Comparison of ENCODE assay signal across 20 cellular contexts in the genomic region with DNA sequence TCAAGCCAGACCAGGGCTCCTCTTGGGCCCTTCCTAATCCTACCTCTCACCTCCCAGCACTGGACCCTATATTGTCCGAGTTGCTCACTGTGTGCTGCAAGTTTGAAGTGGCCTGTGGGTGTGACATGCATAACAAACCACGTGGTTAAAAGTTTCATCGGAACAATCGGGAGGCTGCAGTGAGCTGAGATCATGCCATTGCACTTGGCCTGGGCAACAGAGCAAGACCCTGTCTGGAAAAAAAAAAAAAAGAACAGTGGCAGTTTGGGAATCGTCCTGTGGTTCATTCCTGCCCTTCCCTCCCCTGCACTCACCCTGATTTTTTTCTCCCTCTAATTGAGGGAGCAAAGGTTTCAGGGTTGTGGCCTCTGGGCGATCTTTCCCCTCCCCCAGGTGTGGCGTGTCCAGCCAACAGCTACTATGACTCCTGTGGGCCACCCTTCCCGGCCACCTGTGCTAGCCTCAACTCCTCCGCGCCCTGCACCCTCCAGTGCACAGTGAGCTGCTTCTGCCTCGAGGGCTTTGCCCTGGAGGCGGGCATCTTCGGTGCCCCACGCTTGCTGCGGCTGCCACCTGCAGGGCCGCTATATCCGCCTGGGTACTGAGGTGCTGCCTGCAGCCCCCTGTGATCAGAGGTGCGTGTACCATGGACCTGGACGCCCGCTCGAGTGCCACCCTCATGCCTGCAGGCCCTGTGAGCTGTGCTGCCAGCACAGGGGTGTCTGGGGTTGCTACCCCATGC. TPM values are rescaled to one million over a fixed set of nuclear protein-coding genes. Genes with fewer than 3 reads are reported as not detected.
A peak's percentile ranks its signal among the peaks of the same experiment; 100 is the strongest.
DNase-seq lines count a peak whose midpoint lies in the region; ATAC-seq and TF ChIP-seq lines count a peak whose summit lies in the region.
"Had no signal": no experiment of that assay in that cellular context is flagged by ENCODE, and none has a peak within 500 bp of the region (broad histone marks: within the 10 kb centered on the region; RNA-seq: fewer than 3 reads in every experiment).

No MANE protein-coding gene starts in this region.

- no peak for TF ChIP-seq CTCF in type B pancreatic cell (conservative IDR thresholded peaks at IDR 0.05)

- DNase-seq in Karpas-422 (peak; percentile 60), type B pancreatic cell (ENCODE audit: extremely low spot score, unreplicated experiment) (no peak), amniotic stem cell (lab: John Stamatoyannopoulos, UW) (no peak), NCI-H1417 (lab: John Stamatoyannopoulos, UW) (no peak)
- no peak for DNase-seq in naive thymus-derived CD4-positive, alpha-beta T cell
- DNase-seq: CD8-positive, alpha-beta T cell; KG1; NCI-H1048; NCI-H146; NCI-H2081; NCI-H748 treated with DMSO at 0.1 percent for 48 hours had no signal

- H2AFZ ChIP-seq in Karpas-422 (ENCODE audit: low read length) = no peak overlapping the region
- H2AFZ ChIP-seq: GM23338 had no signal

- peaks cover 7% of the 10 kb centered on the region for H3K4me1 ChIP-seq in Karpas-422 (ENCODE audit: low read length)
- no peaks in the 10 kb centered on the region for H3K4me1 ChIP-seq in naive thymus-derived CD4-positive, alpha-beta T cell (ENCODE audit: control insufficient read depth in 2 of 2, insufficient read depth in 2 of 2, low read length in 2 of 2)
- H3K4me1 ChIP-seq: BE2C had no signal

- POLR2A ChIA-PET in naive thymus-derived CD4-positive, alpha-beta T cell (lab: Charles Lee) = no interaction called here

- H3K9ac ChIP-seq in Karpas-422 (ENCODE audit: low read length) = no peak overlapping the region

- H3K27me3 ChIP-seq in Karpas-422 (ENCODE audit: low read length) = no peaks in the 10 kb centered on the region
- no peaks in the 10 kb centered on the region for H3K27me3 ChIP-seq in naive thymus-derived CD4-positive, alpha-beta T cell (ENCODE audit: control insufficient read depth in 2 of 2, insufficient read depth in 2 of 2, low read length in 2 of 2)
- H3K27me3 ChIP-seq: BE2C had no signal

- H3K4me2 ChIP-seq in Karpas-422 (ENCODE audit: low read depth, low read length, poor library complexity, severe bottlenecking) = no peak overlapping the region
- H3K4me2 ChIP-seq: GM23338 had no signal

- peak; percentile 8 for ATAC-seq in naive thymus-derived CD4-positive, alpha-beta T cell
- no peak for ATAC-seq in GM19328 (IDR thresholded peaks at IDR 0.05; ENCODE audit: unreplicated experiment)
- ATAC-seq: CD8-positive, alpha-beta T cell; GM23338 had no signal

- no peaks in the 10 kb centered on the region for H3K9me3 ChIP-seq in Karpas-422 (ENCODE audit: low read length)
- no peaks in the 10 kb centered on the region for H3K9me3 ChIP-seq in naive thymus-derived CD4-positive, alpha-beta T cell (ENCODE audit: control insufficient read depth in 2 of 3, low read length in 3 of 3)
- H3K9me3 ChIP-seq: BE2C had no signal

- H4K20me1 ChIP-seq in Karpas-422 (ENCODE audit: insufficient read depth, low read depth, low read length) = no peaks in the 10 kb centered on the region

- H3K79me2 ChIP-seq in Karpas-422 (ENCODE audit: low read length) = no peaks in the 10 kb centered on the region

- H3K27me3 Mint-ChIP-seq in naive thymus-derived CD4-positive, alpha-beta T cell = no peaks in the 10 kb centered on the region
- H3K27me3 Mint-ChIP-seq in type B pancreatic cell = no peaks in the 10 kb centered on the region

- no peak overlapping the region for H3K27ac Mint-ChIP-seq in naive thymus-derived CD4-positive, alpha-beta T cell
- peak overlapping the region; percentile 70 for H3K27ac Mint-ChIP-seq in type B pancreatic cell
- H3K27ac Mint-ChIP-seq: CD8-positive, alpha-beta T cell; GM23338 had no signal

- H3K4me3 Mint-ChIP-seq in naive thymus-derived CD4-positive, alpha-beta T cell = no peak overlapping the region
- H3K4me3 Mint-ChIP-seq in type B pancreatic cell = no peak overlapping the region
- H3K4me3 Mint-ChIP-seq: CD8-positive, alpha-beta T cell; GM23338 had no signal

- H3K27ac ChIP-seq in Karpas-422 (ENCODE audit: low read length) (no peak overlapping the region), cingulate gyrus (ENCODE audit: low read depth, low read length) (peak overlapping the region; percentile 47)
- H3K27ac ChIP-seq in naive thymus-derived CD4-positive, alpha-beta T cell (ENCODE audit: low read depth, low read length) = no peak overlapping the region
- H3K27ac ChIP-seq: SK-N-MC had no signal

- intact Hi-C loops in naive thymus-derived CD4-positive, alpha-beta T cell (cut with micrococcal nuclease) = loop anchor here in 1 of 2 donors (10.0 kb wide), 1 partner anchor 55 kb away; the partner anchor contains the start of gene HPN

- CTCF ChIA-PET in naive thymus-derived CD4-positive, alpha-beta T cell (lab: Charles Lee) = no interaction called here

- H3K36me3 Mint-ChIP-seq in naive thymus-derived CD4-positive, alpha-beta T cell = no peaks in the 10 kb centered on the region
- no peaks in the 10 kb centered on the region for H3K36me3 Mint-ChIP-seq in type B pancreatic cell
- H3K36me3 Mint-ChIP-seq: CD8-positive, alpha-beta T cell had no signal

- H3K4me1 Mint-ChIP-seq in naive thymus-derived CD4-positive, alpha-beta T cell = no peaks in the 10 kb centered on the region
- H3K4me1 Mint-ChIP-seq in type B pancreatic cell (ENCODE audit: unreplicated experiment) = no peaks in the 10 kb centered on the region

- H3K36me3 ChIP-seq in Karpas-422 (ENCODE audit: insufficient read depth, low read length) = no peaks in the 10 kb centered on the region
- no peaks in the 10 kb centered on the region for H3K36me3 ChIP-seq in naive thymus-derived CD4-positive, alpha-beta T cell (ENCODE audit: control insufficient read depth in 2 of 3, insufficient read depth in 3 of 3, low read length in 3 of 3)
- H3K36me3 ChIP-seq: BE2C had no signal

- H3K9me2 ChIP-seq in Karpas-422 (replicated peaks; ENCODE audit: insufficient read depth, low read length) = no peaks in the 10 kb centered on the region

- peaks cover 0 to 2% (median 0%) of the 10 kb centered on the region in 11 donors for H3K9me3 Mint-ChIP-seq in naive thymus-derived CD4-positive, alpha-beta T cell
- no peaks in the 10 kb centered on the region for H3K9me3 Mint-ChIP-seq in type B pancreatic cell
- H3K9me3 Mint-ChIP-seq: CD8-positive, alpha-beta T cell; GM23338 had no signal

- no peak overlapping the region for H3K4me3 ChIP-seq in Karpas-422 (ENCODE audit: low read length)
- H3K4me3 ChIP-seq in naive thymus-derived CD4-positive, alpha-beta T cell (ENCODE audit: low read length) = no peak overlapping the region
- H3K4me3 ChIP-seq: GM23338, SK-N-MC had no signal

RNA-seq across cellular contexts. Expression of gene FXYD3, which starts 16.3 kb away (rescaled TPM):
- not detected in 2 replicates for total RNA-seq in Karpas-422 (2014; rRNA removed; shearing (Covaris generic); ENCODE audit: low replicate concordance)
- not detected for total RNA-seq in naive thymus-derived CD4-positive, alpha-beta T cell
- polyA plus RNA-seq in naive thymus-derived CD4-positive, alpha-beta T cell = not detected
- total RNA-seq in type B pancreatic cell (ENCODE audit: low replicate concordance) = 77.5 and 157 TPM in 2 replicates
- total RNA-seq: CD8-positive, alpha-beta T cell; G401; GM23338; NCI-H460 had no signal
- polyA plus RNA-seq: AG04450 had no signal

RNA-seq across cellular contexts. Expression of gene LGI4, which starts 35.5 kb away (rescaled TPM):
- total RNA-seq in Karpas-422 (2014; rRNA removed; shearing (Covaris generic); ENCODE audit: low replicate concordance) = 0.22 TPM in 1 of 2 replicates, not detected in the other
- total RNA-seq in naive thymus-derived CD4-positive, alpha-beta T cell = 1 to 10 TPM in 1 of 5 experiments, under 1 TPM in 4; 0.19 to 1.6 (median 0.51) TPM
- polyA plus RNA-seq in naive thymus-derived CD4-positive, alpha-beta T cell = not detected
- 0.21 and 2.2 TPM in 2 replicates for total RNA-seq in type B pancreatic cell (ENCODE audit: low replicate concordance)
- total RNA-seq: M059J had no signal

RNA-seq across cellular contexts. Expression of gene FXYD1, which starts 39.3 kb away (rescaled TPM):
- total RNA-seq in Karpas-422 (2014; rRNA removed; shearing (Covaris generic); ENCODE audit: low replicate concordance) = not detected in 2 replicates
- 1 to 10 TPM in 1 of 5 experiments, under 1 TPM in 2, not detected in 2; 0.46 to 1.2 (median 0.78) TPM for total RNA-seq in naive thymus-derived CD4-positive, alpha-beta T cell
- under 1 TPM in 1 of 2 donors, not detected in 1; 0.91 TPM for polyA plus RNA-seq in naive thymus-derived CD4-positive, alpha-beta T cell
- total RNA-seq in type B pancreatic cell (ENCODE audit: low replicate concordance) = 2.0 and 5.3 TPM in 2 replicates
- total RNA-seq: G401, M059J, NCI-H460 had no signal

RNA-seq across cellular contexts. Expression of gene FXYD7, which starts 43.7 kb away (rescaled TPM):
- not detected in 2 replicates for total RNA-seq in Karpas-422 (2014; rRNA removed; shearing (Covaris generic); ENCODE audit: low replicate concordance)
- 10 to 100 TPM in 1 of 5 experiments, 1 to 10 TPM in 4; 1.8 to 13.2 (median 3.5) TPM for total RNA-seq in naive thymus-derived CD4-positive, alpha-beta T cell
- 1 to 10 TPM; 2.1 to 2.6 TPM for polyA plus RNA-seq in naive thymus-derived CD4-positive, alpha-beta T cell
- total RNA-seq in type B pancreatic cell (ENCODE audit: low replicate concordance) = 1.5 TPM in 1 of 2 replicates, not detected in the other
- total RNA-seq: G401, M059J, NCI-H460 had no signal
- polyA plus RNA-seq: AG04450 had no signal

RNA-seq across cellular contexts. Expression of gene FXYD5, which starts 55.2 kb away (rescaled TPM):
- total RNA-seq in Karpas-422 (2014; rRNA removed; shearing (Covaris generic); ENCODE audit: low replicate concordance) = 89.3 and 134 TPM in 2 replicates
- 100 to 1,000 TPM; 362 to 458 (median 387) TPM for total RNA-seq in naive thymus-derived CD4-positive, alpha-beta T cell
- polyA plus RNA-seq in naive thymus-derived CD4-positive, alpha-beta T cell = 100 to 1,000 TPM; 464 to 575 TPM
- 24.2 and 92.8 TPM in 2 replicates for total RNA-seq in type B pancreatic cell (ENCODE audit: low replicate concordance)
- total RNA-seq: G401 had no signal

Comparison
In these comparisons a context has a peak if more than half of its experiments do, and no peak if none do; other contexts are left out.
1. RNA of gene FXYD3, which starts 16.3 kb away (total RNA-seq): 77.5 to 157 TPM in type B pancreatic cell; not detected in Karpas-422 and not detected in naive thymus-derived CD4-positive, alpha-beta T cell; every median in the first group is over 10 times any median in the second.